ENCODE assay signal across 19 cellular contexts in genomic region chr13:24386816-24387708, GRCh38.
DNase-seq lines count a peak whose midpoint lies in the region; ATAC-seq and TF ChIP-seq lines count a peak whose summit lies in the region.
"Had no signal": no experiment of that assay in that cellular context is flagged by ENCODE, and none has a peak within 500 bp of the region (broad histone marks: within the 10 kb centered on the region; RNA-seq: fewer than 3 reads in every experiment).

No MANE protein-coding gene starts in this region.

- H3K4me3 ChIP-seq in right atrium auricular region, result no peak overlapping the region
- no peak overlapping the region for H3K4me3 ChIP-seq in endodermal cell (ENCODE audit: low read length)
- H3K4me3 ChIP-seq: A549, GM23248 had no signal

- H3K9ac ChIP-seq in endodermal cell (ENCODE audit: extremely low read depth, low read length, poor library complexity, severe bottlenecking), result no peak overlapping the region
- H3K9ac ChIP-seq: GM23248 had no signal

- H3K9me3 Mint-ChIP-seq in endodermal cell, result no peaks in the 10 kb centered on the region
- H3K9me3 Mint-ChIP-seq: CD4-positive, alpha-beta T cell; IgD-negative memory B cell had no signal

- no peak overlapping the region for H3K27ac ChIP-seq in right atrium auricular region
- no peak overlapping the region for H3K27ac ChIP-seq in endodermal cell (ENCODE audit: low read depth, low read length)
- H3K27ac ChIP-seq: 22Rv1, A549, C4-2B, GM23248 had no signal

- 87 to 89% methylated on average over 14 to 23 of the region's 23 CpGs for WGBS in endodermal cell (ENCODE audit: insufficient coverage in 1 of 2, insufficient read length in 1 of 2), 2 experiments

- H3K4me1 ChIP-seq in right atrium auricular region (no peaks in the 10 kb centered on the region), endodermal cell (ENCODE audit: control insufficient read depth, insufficient read depth, low read length) (no peaks in the 10 kb centered on the region)
- H3K4me1 ChIP-seq: A549 had no signal

- H3K27me3 ChIP-seq in right atrium auricular region (no peaks in the 10 kb centered on the region), endodermal cell (ENCODE audit: control insufficient read depth, insufficient read depth, low read length, poor library complexity, severe bottlenecking) (no peaks in the 10 kb centered on the region)

- DNase-seq in Right ventricle myocardium inferior (ENCODE audit: missing footprints) (peak; percentile 39), right atrium auricular region (ENCODE audit: low spot score) (no peak), NCI-H69 (lab: John Stamatoyannopoulos, UW) (peak; percentile 36), endodermal cell (no peak), omental fat pad (ENCODE audit: low spot score) (no peak), globus pallidus (ENCODE audit: low spot score) (no peak), GM13976 (ENCODE audit: low spot score) (no peak), pons (ENCODE audit: low spot score) (no peak)
- DNase-seq: AML-193; CD4-positive, alpha-beta T cell; DMS153; DMS79; GDM1; GM23248 had no signal

- H3K4me1 Mint-ChIP-seq in endodermal cell, result peaks cover 4% of the 10 kb centered on the region
- H3K4me1 Mint-ChIP-seq: IgD-negative memory B cell had no signal

- H3K36me3 ChIP-seq in right atrium auricular region, result no peaks in the 10 kb centered on the region
- no peaks in the 10 kb centered on the region for H3K36me3 ChIP-seq in endodermal cell (ENCODE audit: control insufficient read depth, insufficient read depth, low read length)

- peak overlapping the region; percentile 26 for H3K27ac Mint-ChIP-seq in endodermal cell
- H3K27ac Mint-ChIP-seq: CD4-positive, alpha-beta T cell; IgD-negative memory B cell had no signal

- H3K4me3 Mint-ChIP-seq in endodermal cell, result no peak overlapping the region
- H3K4me3 Mint-ChIP-seq: CD4-positive, alpha-beta T cell; IgD-negative memory B cell had no signal

- TF ChIP-seq CTCF in right atrium auricular region (IDR thresholded peaks at IDR 0.05) (no peak), endodermal cell (conservative IDR thresholded peaks at IDR 0.05) (no peak), omental fat pad (IDR thresholded peaks at IDR 0.05) (no peak), GM13976 (IDR thresholded peaks at IDR 0.05; ENCODE audit: borderline replicate concordance, control extremely low read depth, extremely low read depth, insufficient read depth, missing control alignments) (no peak)

- H3K27me3 Mint-ChIP-seq in endodermal cell (ENCODE audit: insufficient read depth), result no peaks in the 10 kb centered on the region
- H3K27me3 Mint-ChIP-seq: CD4-positive, alpha-beta T cell had no signal

- H3K9me3 ChIP-seq in right atrium auricular region (no peaks in the 10 kb centered on the region), endodermal cell (ENCODE audit: control insufficient read depth, low read length) (no peaks in the 10 kb centered on the region)
- H3K9me3 ChIP-seq: A549 had no signal

- in situ Hi-C loops in GM13976 (cut with MboI; ENCODE audit: low sequenced_read_pairs, unreplicated experiment), result no loop called here

- no peaks in the 10 kb centered on the region for H3K36me3 Mint-ChIP-seq in endodermal cell (ENCODE audit: low read depth)
- H3K36me3 Mint-ChIP-seq: IgD-negative memory B cell had no signal

- intact Hi-C loops in Right ventricle myocardium inferior (cut with DNase I), result no loop called here

- ATAC-seq in Right ventricle myocardium inferior (no peak), omental fat pad (ENCODE audit: low FRiP score) (peak; percentile 22)
- ATAC-seq: A549, HCT116 had no signal

Comparison
In these comparisons a context has a peak if more than half of its experiments do, and no peak if none do; other contexts are left out.
1. DNase-seq: peak in Right ventricle myocardium inferior (single experiment) and NCI-H69 (single experiment); none in right atrium auricular region (single experiment), endodermal cell (single experiment), omental fat pad (single experiment), globus pallidus (single experiment), GM13976 (single experiment) and pons (single experiment).